ENCODE assay signal across 12 cellular contexts in genomic region chr18:48825101-48825745, GRCh38.
DNase-seq lines count a peak whose midpoint lies in the region; ATAC-seq, FAIRE-seq and TF ChIP-seq lines count a peak whose summit lies in the region.
"Had no signal": no experiment of that assay in that cellular context is flagged by ENCODE, and none has a peak within 500 bp of the region (broad histone marks: within the 10 kb centered on the region; RNA-seq: fewer than 3 reads in every experiment).

No MANE protein-coding gene starts in this region.

- H3K27me3 Mint-ChIP-seq in endodermal cell (ENCODE audit: insufficient read depth) = no peaks in the 10 kb centered on the region

- TF ChIP-seq POLR2A in vagina (IDR thresholded peaks at IDR 0.05) = no peak

- no peak overlapping the region for H3K4me3 ChIP-seq in endodermal cell (ENCODE audit: low read length)
- no peak overlapping the region for H3K4me3 ChIP-seq in mesodermal cell (ENCODE audit: extremely low read depth, insufficient read depth, low read length, poor library complexity, severe bottlenecking)
- H3K4me3 ChIP-seq in vagina = no peak overlapping the region

- TF ChIP-seq CTCF in endodermal cell (conservative IDR thresholded peaks at IDR 0.05) = no peak
- TF ChIP-seq CTCF in vagina (IDR thresholded peaks at IDR 0.05) = no peak

- peak; percentile 60 for DNase-seq in Right ventricle myocardium inferior (ENCODE audit: missing footprints)
- no peak for DNase-seq in Right ventricle myocardium superior
- peak; percentile 41 for DNase-seq in endodermal cell
- peak; percentile 34 to 83 for DNase-seq in vagina (ENCODE audit: extremely low spot score in 2 of 2)
- DNase-seq in HuH-7.5 (ENCODE audit: low spot score) = no peak
- DNase-seq in anterior cingulate cortex (lab: John Stamatoyannopoulos, UW) = no peak
- no peak for DNase-seq in GM19239 (ENCODE audit: insufficient read length, low spot score)
- DNase-seq: NCI-H2171 treated with DMSO at 0.1 percent for 48 hours had no signal

- peaks cover 10% of the 10 kb centered on the region for H3K9me3 ChIP-seq in endodermal cell (ENCODE audit: control insufficient read depth, low read length)
- H3K9me3 ChIP-seq in mesodermal cell (ENCODE audit: control insufficient read depth, low read length) = peaks cover 12% of the 10 kb centered on the region
- H3K9me3 ChIP-seq in vagina = no peaks in the 10 kb centered on the region
- H3K9me3 ChIP-seq: neutrophil had no signal

- H3K27ac Mint-ChIP-seq in endodermal cell = no peak overlapping the region

- no peak overlapping the region for H3K4me3 Mint-ChIP-seq in endodermal cell
- H3K4me3 Mint-ChIP-seq: IgD-negative memory B cell had no signal

- intact Hi-C loops in Right ventricle myocardium inferior (cut with DNase I) (loop anchor here (5.0 kb wide), 1 partner anchor 48 kb away; no protein-coding TSS in a partner anchor), Right ventricle myocardium superior (cut with DNase I) (no loop called here), vagina (cut with DNase I) (no loop called here)

- peaks cover 10% of the 10 kb centered on the region for H3K9me3 Mint-ChIP-seq in endodermal cell

- no peaks in the 10 kb centered on the region for H3K36me3 ChIP-seq in endodermal cell (ENCODE audit: control insufficient read depth, insufficient read depth, low read length)
- peaks cover 23% of the 10 kb centered on the region for H3K36me3 ChIP-seq in mesodermal cell (ENCODE audit: control insufficient read depth, insufficient read depth, low read length)
- no peaks in the 10 kb centered on the region for H3K36me3 ChIP-seq in vagina
- H3K36me3 ChIP-seq: neutrophil had no signal

- peaks cover 26% of the 10 kb centered on the region for H3K36me3 Mint-ChIP-seq in endodermal cell (ENCODE audit: low read depth)

- no peak overlapping the region for H3K9ac ChIP-seq in endodermal cell (ENCODE audit: extremely low read depth, low read length, poor library complexity, severe bottlenecking)

- peaks cover 37% of the 10 kb centered on the region for H3K4me1 Mint-ChIP-seq in endodermal cell

- FAIRE-seq in GM19239 (lab: Jason Lieb, UNC) = no peak

- H3K27me3 ChIP-seq in endodermal cell (ENCODE audit: control insufficient read depth, insufficient read depth, low read length, poor library complexity, severe bottlenecking) (no peaks in the 10 kb centered on the region), vagina (no peaks in the 10 kb centered on the region)

- ATAC-seq in Right ventricle myocardium inferior = no peak
- ATAC-seq in Right ventricle myocardium superior (ENCODE audit: poor library complexity) = no peak

- 80 to 92% methylated on average over 5 of the region's 6 CpGs for WGBS in endodermal cell (ENCODE audit: insufficient coverage in 1 of 2, insufficient read length in 1 of 2), 2 experiments
- 73 to 92% methylated on average over 4 of the region's 6 CpGs for WGBS in mesodermal cell (ENCODE audit: insufficient coverage in 2 of 2), 2 experiments

- H3K4me1 ChIP-seq in endodermal cell (ENCODE audit: control insufficient read depth, insufficient read depth, low read length) (peaks cover 21% of the 10 kb centered on the region), mesodermal cell (ENCODE audit: control insufficient read depth, insufficient read depth, low read length, poor library complexity, severe bottlenecking) (peaks cover 50% of the 10 kb centered on the region), vagina (peaks cover 32% of the 10 kb centered on the region)

- H3K27ac ChIP-seq in endodermal cell (ENCODE audit: low read depth, low read length) (no peak overlapping the region), mesodermal cell (ENCODE audit: low read depth, low read length, severe bottlenecking) (peak overlapping the region; percentile 49), vagina (peak overlapping the region; percentile 1)
- H3K27ac ChIP-seq: neutrophil, RWPE1 had no signal

Comparison
In these comparisons a context has a peak if more than half of its experiments do, and no peak if none do; other contexts are left out.
1. DNase-seq: peak in Right ventricle myocardium inferior (single experiment), endodermal cell (single experiment) and vagina (2 of 2); none in Right ventricle myocardium superior (single experiment), HuH-7.5 (single experiment), anterior cingulate cortex (0 of 58) and GM19239 (single experiment).